8 cellular contexts compared by ENCODE assay signal in genomic region chr12:124904306-124905098, GRCh38. TPM values are rescaled to one million over a fixed set of nuclear protein-coding genes. Genes with fewer than 3 reads are reported as not detected.
DNase-seq lines count a peak whose midpoint lies in the region; ATAC-seq, FAIRE-seq and TF ChIP-seq lines count a peak whose summit lies in the region.

No MANE protein-coding gene starts in this region.

- TF ChIP-seq POLR2A in H54 (IDR thresholded peaks at IDR 0.05; ENCODE audit: low read depth, low read length) (no peak), esophagus squamous epithelium (IDR thresholded peaks at IDR 0.05) (no peak)

- H3K27ac ChIP-seq in esophagus squamous epithelium: peak overlapping the region; percentile 28 to 80 (median 63)
- no peak overlapping the region for H3K27ac ChIP-seq in CD8-positive, alpha-beta T cell (ENCODE audit: low read depth, low read length)

- no peak overlapping the region for H3K4me3 Mint-ChIP-seq in CD8-positive, alpha-beta T cell

- H3K9me3 ChIP-seq in esophagus squamous epithelium: no peaks in the 10 kb centered on the region
- no peaks in the 10 kb centered on the region for H3K9me3 ChIP-seq in CD8-positive, alpha-beta T cell (ENCODE audit: low read length)

- H3K9me3 Mint-ChIP-seq in CD8-positive, alpha-beta T cell: no peaks in the 10 kb centered on the region

- WGBS in esophagus squamous epithelium, 2 donors: 16 to 32% methylated on average over 7 to 15 of the region's 15 CpGs

- H3K4me1 ChIP-seq in esophagus squamous epithelium: peaks cover 11 to 46% (median 19%) of the 10 kb centered on the region in 3 donors
- H3K4me1 ChIP-seq in CD8-positive, alpha-beta T cell (ENCODE audit: insufficient read depth, low read length): no peaks in the 10 kb centered on the region

- H3K4me1 Mint-ChIP-seq in CD8-positive, alpha-beta T cell (ENCODE audit: low read depth): peaks cover 7% of the 10 kb centered on the region

- H3K36me3 Mint-ChIP-seq in CD8-positive, alpha-beta T cell: no peaks in the 10 kb centered on the region

- DNase-seq in H54 (ENCODE audit: insufficient read length, low spot score) (peak; percentile 76), SK-MEL-5 (ENCODE audit: low read depth, low spot score) (peak; percentile 99), esophagus squamous epithelium (lab: John Stamatoyannopoulos, UW) (no peak), myocyte (ENCODE audit: low read depth) (peak; percentile 90), NCI-H187 (lab: John Stamatoyannopoulos, UW) (no peak), D721Med (ENCODE audit: insufficient read length, low spot score) (no peak)
- no peak for DNase-seq in CD8-positive, alpha-beta T cell

- no peak for ATAC-seq in CD8-positive, alpha-beta T cell
- ATAC-seq in HG02571 (IDR thresholded peaks at IDR 0.05; ENCODE audit: unreplicated experiment): no peak

- no peaks in the 10 kb centered on the region for H3K27me3 ChIP-seq in esophagus squamous epithelium
- no peaks in the 10 kb centered on the region for H3K27me3 ChIP-seq in CD8-positive, alpha-beta T cell (ENCODE audit: insufficient read depth, low read length)

- in situ Hi-C loops in SK-MEL-5 (cut with HindIII; ENCODE audit: low pct_unique_long_range_greater_than_20kb, low sequenced_read_pairs): no loop called here

- no peaks in the 10 kb centered on the region for H3K36me3 ChIP-seq in esophagus squamous epithelium
- no peaks in the 10 kb centered on the region for H3K36me3 ChIP-seq in CD8-positive, alpha-beta T cell (ENCODE audit: insufficient read depth, low read length)

- no peak overlapping the region for H3K27ac Mint-ChIP-seq in CD8-positive, alpha-beta T cell

- POLR2A ChIA-PET in CD8-positive, alpha-beta T cell (lab: Charles Lee): interaction anchor here (3.6 kb wide), 1 partner anchor 36 kb away, joined by 30 read pairs; no protein-coding TSS in a partner anchor

- intact Hi-C loops in esophagus squamous epithelium (cut with DNase I): no loop called here
- intact Hi-C loops in CD8-positive, alpha-beta T cell (cut with DNase I, micrococcal nuclease): loop anchor here (5.0 kb wide), 2 partner anchors 42 to 163 kb away; partner anchors contain the start of genes AACS (in 1 of the 2) and SCARB1 (in 1 of the 2)

- CTCF ChIA-PET in CD8-positive, alpha-beta T cell (lab: Charles Lee): interaction anchor here (1.2 to 7.9 kb wide), 4 partner anchors 9 to 41 kb away, joined by 3 to 216 read pairs (median 23); no protein-coding TSS in a partner anchor

- H3K27me3 Mint-ChIP-seq in CD8-positive, alpha-beta T cell (ENCODE audit: low read depth): no peaks in the 10 kb centered on the region

- TF ChIP-seq CTCF in esophagus squamous epithelium (IDR thresholded peaks at IDR 0.05): no peak
- no peak for TF ChIP-seq CTCF in CD8-positive, alpha-beta T cell (IDR thresholded peaks at IDR 0.05)
- TF ChIP-seq CTCF in D721Med (IDR thresholded peaks at IDR 0.05; ENCODE audit: insufficient read depth, missing control alignments): no peak

- FAIRE-seq in H54 (lab: Jason Lieb, UNC) (peak; percentile 89), D721Med (lab: Jason Lieb, UNC) (no peak)

- peak overlapping the region in 1 of 4 donors; percentile 19 for H3K4me3 ChIP-seq in esophagus squamous epithelium
- H3K4me3 ChIP-seq in CD8-positive, alpha-beta T cell (ENCODE audit: low read depth, low read length): no peak overlapping the region

RNA-seq across cellular contexts. Expression of gene UBC, which starts 9.9 kb away (rescaled TPM):
- 1,930 and 2,016 TPM in 2 replicates for total RNA-seq in SK-MEL-5 (2014; rRNA removed; shearing (Covaris generic))
- polyA plus RNA-seq in SK-MEL-5 (2015; cell fraction: cytosol; rRNA removed): 1,237 and 1,346 TPM in 2 replicates
- 572 and 599 TPM in 2 replicates for polyA plus RNA-seq in SK-MEL-5 (2015; cell fraction: nucleus; rRNA removed)
- total RNA-seq in esophagus squamous epithelium (1,000 to 10,000 TPM; 1,012 to 1,417 (median 1,215) TPM), myocyte (1,389 and 1,606 TPM in 2 replicates)
- polyA plus RNA-seq in myocyte (2012): 1,588 TPM
- 1,000 to 10,000 TPM; 1,771 to 1,786 TPM for total RNA-seq in CD8-positive, alpha-beta T cell

RNA-seq across cellular contexts. Expression of gene SCARB1, which starts 40.8 kb away (rescaled TPM):
- 184 and 193 TPM in 2 replicates for total RNA-seq in SK-MEL-5 (2014; rRNA removed; shearing (Covaris generic))
- 980 and 1,065 TPM in 2 replicates for polyA plus RNA-seq in SK-MEL-5 (2015; cell fraction: cytosol; rRNA removed)
- polyA plus RNA-seq in SK-MEL-5 (2015; cell fraction: nucleus; rRNA removed): 308 and 404 TPM in 2 replicates
- total RNA-seq in esophagus squamous epithelium (1 to 10 TPM; 7.1 to 9.5 (median 8.8) TPM), myocyte (3.0 and 8.1 TPM in 2 replicates)
- polyA plus RNA-seq in myocyte (2012): 12.4 TPM
- total RNA-seq in CD8-positive, alpha-beta T cell: 1 to 10 TPM; 3.0 to 3.2 TPM

Comparison
In these comparisons a context has a peak if more than half of its experiments do, and no peak if none do; other contexts are left out.
1. DNase-seq: peak in H54 (single experiment), SK-MEL-5 (single experiment) and myocyte (single experiment); none in esophagus squamous epithelium (single experiment), CD8-positive, alpha-beta T cell (0 of 7), NCI-H187 (0 of 2) and D721Med (single experiment).
2. RNA of gene SCARB1, which starts 40.8 kb away (total RNA-seq): 184 to 193 TPM in SK-MEL-5; 7.1 to 9.5 TPM in esophagus squamous epithelium, 3.0 to 8.1 TPM in myocyte and 3.0 to 3.2 TPM in CD8-positive, alpha-beta T cell; every median in the first group is over 10 times any median in the second.